ENCODE assay signal across 1 cellular context in genomic region chr19:4939466-4939865, GRCh38.
TF ChIP-seq lines count a peak whose summit lies in the region.

No MANE protein-coding gene starts in this region.

TF ChIP-seq in WTC11, 78 proteins besides CTCF, POLR2A, EP300 and RAD21 (continued from another document):
- TF ChIP-seq PREB (CRISPR knock-in tag; IDR thresholded peaks at IDR 0.05; ENCODE audit: borderline replicate concordance) (no peak), IRF1 (CRISPR knock-in tag; IDR thresholded peaks at IDR 0.05) (no peak), ZNF263 (CRISPR knock-in tag; IDR thresholded peaks at IDR 0.05; ENCODE audit: low read depth) (no peak), RORB (CRISPR knock-in tag; IDR thresholded peaks at IDR 0.05) (no peak), FOXJ3 (CRISPR knock-in tag; IDR thresholded peaks at IDR 0.05; ENCODE audit: borderline replicate concordance) (no peak), NR2C2 (CRISPR knock-in tag; IDR thresholded peaks at IDR 0.05) (no peak)
